In the genomic region with DNA sequence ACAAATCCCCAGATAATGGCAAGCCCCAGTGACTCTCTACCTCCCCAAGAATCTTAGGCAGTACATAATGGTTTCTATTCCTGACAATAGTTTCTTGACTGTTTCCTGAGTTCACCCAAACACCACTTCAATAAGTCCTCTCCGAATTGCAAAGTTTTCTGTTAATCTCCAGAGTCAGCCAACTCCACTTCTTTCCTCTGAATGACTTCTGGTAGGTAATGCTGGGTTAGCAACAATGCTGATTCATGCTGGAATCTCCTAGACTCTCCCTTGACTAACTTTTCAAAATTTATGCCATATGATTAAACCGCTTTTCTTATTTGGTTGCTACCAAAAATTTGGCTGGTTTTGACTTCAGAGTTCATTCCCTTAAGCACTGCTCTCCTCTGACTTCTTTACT, we compare ENCODE assay signal across 20 cellular contexts.
"Had no signal": no experiment of that assay in that cellular context is flagged by ENCODE, and none has a peak within 500 bp of the region (broad histone marks: within the 10 kb centered on the region; RNA-seq: fewer than 3 reads in every experiment).

No MANE protein-coding gene starts in this region.

- H3K9me3 ChIP-seq: adrenal gland, gastrocnemius medialis had no signal

- H3K36me3 ChIP-seq: adrenal gland, brain microvascular endothelial cell, gastrocnemius medialis had no signal

- H3K27me3 ChIP-seq: adrenal gland, brain microvascular endothelial cell, gastrocnemius medialis had no signal

- H3K4me3 ChIP-seq: adrenal gland, gastrocnemius medialis, SK-N-MC had no signal

- H3K27ac ChIP-seq: adrenal gland, brain microvascular endothelial cell, gastrocnemius medialis, SK-N-MC had no signal

- ATAC-seq: activated T-helper 17 cell treated with anti-CD3 and anti-CD28 coated beads, Interleukin-2, amount 50 U/mL, for 72 hours; gastrocnemius medialis; left ventricle myocardium superior; right cardiac atrium; stimulated activated naive CD8-positive, alpha-beta T cell treated with anti-CD3 and anti-CD28 coated beads, Interleukin-15, Interleukin-2, amounts not matched to agents 100 U/mL and 50 U/mL, for 24 hours had no signal

- DNase-seq: activated CD4-positive, alpha-beta T cell treated with anti-CD3 and anti-CD28 coated beads for 1 hour; activated CD4-positive, alpha-beta T cell treated with anti-CD3 and anti-CD28 coated beads, Interleukin-2, amount 50 U/mL, for 48 hours; activated naive CD4-positive, alpha-beta T cell treated with anti-CD3 and anti-CD28 coated beads, Interleukin-2, amount 50 U/mL, for 16 hours; adrenal gland; brain microvascular endothelial cell; cerebellar nuclear complex; effector memory CD4-positive, alpha-beta T cell; gastrocnemius medialis; left ventricle myocardium superior; nucleus accumbens; posterior cingulate gyrus; right cardiac atrium; small intestine; stimulated activated CD4-positive, alpha-beta T cell treated with anti-CD3 and anti-CD28 coated beads, Interleukin-4, amount 100 ng/mL, for 4 hours; stimulated activated CD8-positive, alpha-beta memory T cell treated with anti-CD3 and anti-CD28 coated beads, Interleukin-4, amount 100 ng/mL, for 48 hours; stimulated activated naive CD8-positive, alpha-beta T cell treated with anti-CD3 and anti-CD28 coated beads, Interleukin-15, Interleukin-2, amounts not matched to agents 100 U/mL and 50 U/mL, for 24 hours; T-helper 1 cell; T1000 had no signal

- H3K4me1 ChIP-seq: adrenal gland had no signal
